In genomic region chr12:13472690-13473089, GRCh38 we compare ENCODE assay signal across 9 cellular contexts.
DNase-seq lines count a peak whose midpoint lies in the region; ATAC-seq and TF ChIP-seq lines count a peak whose summit lies in the region.
"Had no signal": no experiment of that assay in that cellular context is flagged by ENCODE, and none has a peak within 500 bp of the region (broad histone marks: within the 10 kb centered on the region; RNA-seq: fewer than 3 reads in every experiment).

No MANE protein-coding gene starts in this region.

- DNase-seq in choroid plexus epithelial cell (ENCODE audit: low read depth) (peak; percentile 4), NOMO-1 treated with DMSO at 0.1 percent for 48 hours (lab: John Stamatoyannopoulos, UW; ENCODE audit: unreplicated experiment) (no peak), HuH-7.5 (ENCODE audit: low spot score) (no peak), SIG-M5 treated with dmso at 0.1 percent for 504 hours (lab: John Stamatoyannopoulos, UW; ENCODE audit: unreplicated experiment) (no peak), right atrium auricular region (ENCODE audit: low spot score) (no peak)
- DNase-seq: lower lobe of right lung had no signal

- H3K36me3 ChIP-seq in right atrium auricular region: no peaks in the 10 kb centered on the region
- H3K36me3 ChIP-seq: lower lobe of right lung had no signal

- no peak overlapping the region for H3K27ac ChIP-seq in right atrium auricular region
- H3K27ac ChIP-seq: lower lobe of right lung had no signal

- H3K4me1 ChIP-seq in right atrium auricular region: no peaks in the 10 kb centered on the region
- H3K4me1 ChIP-seq: lower lobe of right lung had no signal

- H3K27me3 ChIP-seq in right atrium auricular region: no peaks in the 10 kb centered on the region

- no peak for TF ChIP-seq CTCF in choroid plexus epithelial cell (conservative IDR thresholded peaks at IDR 0.05; ENCODE audit: low read depth, low read length)
- TF ChIP-seq CTCF in right atrium auricular region (IDR thresholded peaks at IDR 0.05): no peak

- H3K9me3 ChIP-seq in right atrium auricular region: no peaks in the 10 kb centered on the region
- H3K9me3 ChIP-seq: lower lobe of right lung had no signal

- H3K4me3 ChIP-seq in choroid plexus epithelial cell (ENCODE audit: low read depth, low read length) (no peak overlapping the region), right atrium auricular region (no peak overlapping the region)
- H3K4me3 ChIP-seq: lower lobe of right lung had no signal

- peak; percentile 94 for ATAC-seq in GM18499 (IDR thresholded peaks at IDR 0.05; ENCODE audit: insufficient read depth, unreplicated experiment)
- peak; percentile 99 for ATAC-seq in GM21447 (IDR thresholded peaks at IDR 0.05; ENCODE audit: unreplicated experiment)
- peak; percentile 99 for ATAC-seq in HG03159 (IDR thresholded peaks at IDR 0.05; ENCODE audit: unreplicated experiment)
- ATAC-seq: lower lobe of right lung had no signal
